1 cellular context compared by ENCODE assay signal in genomic region chr17:40647549-40648325, GRCh38.
TF ChIP-seq lines count a peak whose summit lies in the region.

Gene SMARCE1 (minus strand): TSS chr17:40647818. CDS start chr17:40645802, 2,016 bp downstream.

TF ChIP-seq in HEK293, 187 proteins besides CTCF, POLR2A, EP300 and RAD21 (continued from another document):
- TF ChIP-seq ZNF18 (tag by site-specific recombination; IDR thresholded peaks at IDR 0.05), result no peak
- TF ChIP-seq ZBTB49 (tag by site-specific recombination; IDR thresholded peaks at IDR 0.05; ENCODE audit: low read depth), result no peak
- no peak for TF ChIP-seq ZNF670 (tag by site-specific recombination; IDR thresholded peaks at IDR 0.05; ENCODE audit: low read depth)
- no peak; the same call in 1 of the 2 replicates for TF ChIP-seq ZSCAN30 (tag by site-specific recombination; IDR thresholded peaks at IDR 0.05)
- TF ChIP-seq HIC1 (tag by site-specific recombination; IDR thresholded peaks at IDR 0.05), result no peak
- no peak for TF ChIP-seq ZNF211 (tag by site-specific recombination; IDR thresholded peaks at IDR 0.05; ENCODE audit: low read depth)
- no peak for TF ChIP-seq PRDM2 (tag by site-specific recombination; IDR thresholded peaks at IDR 0.05; ENCODE audit: borderline replicate concordance)
- TF ChIP-seq SCRT2 (tag by site-specific recombination; IDR thresholded peaks at IDR 0.05), result no peak
- TF ChIP-seq ZBTB26 (tag by site-specific recombination; optimal IDR thresholded peaks at IDR 0.05), result peak; percentile 73
- no peak for TF ChIP-seq ZFP41 (tag by site-specific recombination; IDR thresholded peaks at IDR 0.05; ENCODE audit: borderline replicate concordance)
- TF ChIP-seq ZNF146 (tag by site-specific recombination; IDR thresholded peaks at IDR 0.05), result peak; percentile 41; the same call in 1 of the 2 replicates
- TF ChIP-seq GLIS2 (tag by site-specific recombination; IDR thresholded peaks at IDR 0.05), result peak; percentile 93
- TF ChIP-seq ZNF701 (tag by site-specific recombination; IDR thresholded peaks at IDR 0.05), result 0 out of 2 replicates have a peak, but pooled peaks have one; percentile 19
- no peak; the same call in 1 of the 2 replicates for TF ChIP-seq ZNF488 (tag by site-specific recombination; IDR thresholded peaks at IDR 0.05)
- peak; percentile 92 for TF ChIP-seq PATZ1 (tag by site-specific recombination; IDR thresholded peaks at IDR 0.05)
- TF ChIP-seq YY2 (tag by site-specific recombination; IDR thresholded peaks at IDR 0.05), result 0 out of 2 replicates have a peak, but pooled peaks have one; percentile 51
- TF ChIP-seq ZNF280D (tag by site-specific recombination; IDR thresholded peaks at IDR 0.05), result no peak
- TF ChIP-seq ZNF350 (tag by site-specific recombination; IDR thresholded peaks at IDR 0.05), result no peak
- TF ChIP-seq ZFHX2 (tag by site-specific recombination; conservative IDR thresholded peaks at IDR 0.05), result 0 out of 2 replicates have a peak, but pooled peaks have one; percentile 4
- no peak for TF ChIP-seq ZNF624 (tag by site-specific recombination; IDR thresholded peaks at IDR 0.05)
- TF ChIP-seq ZNF501 (tag by site-specific recombination; IDR thresholded peaks at IDR 0.05), result peak; percentile 74
- no peak for TF ChIP-seq ZNF747 (tag by site-specific recombination; IDR thresholded peaks at IDR 0.05)
- no peak; the same call in 1 of the 2 replicates for TF ChIP-seq PRDM4 (tag by site-specific recombination; IDR thresholded peaks at IDR 0.05)
- peak; percentile 51; the same call in 1 of the 2 replicates for TF ChIP-seq ZNF449 (tag by site-specific recombination; IDR thresholded peaks at IDR 0.05)
